1 cellular context compared by ENCODE assay signal in the genomic region with DNA sequence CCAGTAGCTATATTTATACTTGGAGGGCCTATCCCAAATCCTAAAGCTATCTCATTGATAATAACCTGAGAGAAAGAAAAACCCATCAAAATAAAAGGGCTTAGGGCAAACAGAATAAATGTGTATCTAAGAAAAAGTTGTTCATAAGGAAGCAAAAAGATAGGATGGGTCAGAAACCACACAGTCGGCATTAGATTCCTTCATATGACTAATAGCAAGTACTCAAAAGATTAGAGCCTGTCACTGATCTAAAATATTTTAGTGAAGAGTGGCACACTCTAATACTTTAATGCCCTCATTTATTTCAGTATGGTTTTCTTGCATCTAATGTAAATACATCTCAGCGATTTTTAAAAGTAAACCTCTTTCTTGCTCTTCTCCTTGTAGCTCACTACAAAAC.
TF ChIP-seq lines count a peak whose summit lies in the region.

No MANE protein-coding gene starts in this region.

TF ChIP-seq in SK-N-SH treated with all-trans-retinoic acid at 6 μM for 48 hours, 23 proteins besides CTCF, POLR2A, EP300 and RAD21 (continued from another document):
- TF ChIP-seq, protein P1, sequence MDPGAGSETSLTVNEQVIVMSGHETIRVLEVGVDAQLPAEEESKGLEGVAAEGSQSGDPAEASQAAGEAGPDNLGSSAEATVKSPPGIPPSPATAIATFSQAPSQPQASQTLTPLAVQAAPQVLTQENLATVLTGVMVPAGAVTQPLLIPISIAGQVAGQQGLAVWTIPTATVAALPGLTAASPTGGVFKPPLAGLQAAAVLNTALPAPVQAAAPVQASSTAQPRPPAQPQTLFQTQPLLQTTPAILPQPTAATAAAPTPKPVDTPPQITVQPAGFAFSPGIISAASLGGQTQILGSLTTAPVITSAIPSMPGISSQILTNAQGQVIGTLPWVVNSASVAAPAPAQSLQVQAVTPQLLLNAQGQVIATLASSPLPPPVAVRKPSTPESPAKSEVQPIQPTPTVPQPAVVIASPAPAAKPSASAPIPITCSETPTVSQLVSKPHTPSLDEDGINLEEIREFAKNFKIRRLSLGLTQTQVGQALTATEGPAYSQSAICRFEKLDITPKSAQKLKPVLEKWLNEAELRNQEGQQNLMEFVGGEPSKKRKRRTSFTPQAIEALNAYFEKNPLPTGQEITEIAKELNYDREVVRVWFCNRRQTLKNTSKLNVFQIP (CRISPR knock-in tag; IDR thresholded peaks at IDR 0.05; ENCODE audit: borderline replicate concordance, low read depth), result no peak
- no peak for TF ChIP-seq ZFP30 (CRISPR knock-in tag; IDR thresholded peaks at IDR 0.05)
- no peak for TF ChIP-seq ZNF70 (CRISPR knock-in tag; IDR thresholded peaks at IDR 0.05)
- TF ChIP-seq BACH2 (CRISPR knock-in tag; IDR thresholded peaks at IDR 0.05; ENCODE audit: borderline replicate concordance), result no peak
- TF ChIP-seq SNAI2 (CRISPR knock-in tag; IDR thresholded peaks at IDR 0.05), result no peak
- TF ChIP-seq TCF4 (CRISPR knock-in tag; IDR thresholded peaks at IDR 0.05; ENCODE audit: borderline replicate concordance), result no peak
- TF ChIP-seq, protein P2, sequence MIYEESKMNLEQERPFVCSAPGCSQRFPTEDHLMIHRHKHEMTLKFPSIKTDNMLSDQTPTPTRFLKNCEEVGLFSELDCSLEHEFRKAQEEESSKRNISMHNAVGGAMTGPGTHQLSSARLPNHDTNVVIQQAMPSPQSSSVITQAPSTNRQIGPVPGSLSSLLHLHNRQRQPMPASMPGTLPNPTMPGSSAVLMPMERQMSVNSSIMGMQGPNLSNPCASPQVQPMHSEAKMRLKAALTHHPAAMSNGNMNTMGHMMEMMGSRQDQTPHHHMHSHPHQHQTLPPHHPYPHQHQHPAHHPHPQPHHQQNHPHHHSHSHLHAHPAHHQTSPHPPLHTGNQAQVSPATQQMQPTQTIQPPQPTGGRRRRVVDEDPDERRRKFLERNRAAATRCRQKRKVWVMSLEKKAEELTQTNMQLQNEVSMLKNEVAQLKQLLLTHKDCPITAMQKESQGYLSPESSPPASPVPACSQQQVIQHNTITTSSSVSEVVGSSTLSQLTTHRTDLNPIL (CRISPR knock-in tag; IDR thresholded peaks at IDR 0.05; ENCODE audit: low read depth), result no peak
- TF ChIP-seq ZNF565 (CRISPR knock-in tag; conservative IDR thresholded peaks at IDR 0.05; ENCODE audit: low read depth), result no peak
